In genomic region chr19:13996928-13997636, GRCh38 we compare ENCODE assay signal across 1 cellular context.
TF ChIP-seq lines count a peak whose summit lies in the region.

No MANE protein-coding gene starts in this region.

TF ChIP-seq in H1, 55 proteins besides CTCF, POLR2A, EP300 and RAD21:
- TF ChIP-seq POU5F1 (IDR thresholded peaks at IDR 0.05; ENCODE audit: low read depth, low read length) (no peak), PHF8 (conservative IDR thresholded peaks at IDR 0.05; ENCODE audit: low read depth, low read length) (no peak)
